Comparison of ENCODE assay signal across 9 cellular contexts in the genomic region with DNA sequence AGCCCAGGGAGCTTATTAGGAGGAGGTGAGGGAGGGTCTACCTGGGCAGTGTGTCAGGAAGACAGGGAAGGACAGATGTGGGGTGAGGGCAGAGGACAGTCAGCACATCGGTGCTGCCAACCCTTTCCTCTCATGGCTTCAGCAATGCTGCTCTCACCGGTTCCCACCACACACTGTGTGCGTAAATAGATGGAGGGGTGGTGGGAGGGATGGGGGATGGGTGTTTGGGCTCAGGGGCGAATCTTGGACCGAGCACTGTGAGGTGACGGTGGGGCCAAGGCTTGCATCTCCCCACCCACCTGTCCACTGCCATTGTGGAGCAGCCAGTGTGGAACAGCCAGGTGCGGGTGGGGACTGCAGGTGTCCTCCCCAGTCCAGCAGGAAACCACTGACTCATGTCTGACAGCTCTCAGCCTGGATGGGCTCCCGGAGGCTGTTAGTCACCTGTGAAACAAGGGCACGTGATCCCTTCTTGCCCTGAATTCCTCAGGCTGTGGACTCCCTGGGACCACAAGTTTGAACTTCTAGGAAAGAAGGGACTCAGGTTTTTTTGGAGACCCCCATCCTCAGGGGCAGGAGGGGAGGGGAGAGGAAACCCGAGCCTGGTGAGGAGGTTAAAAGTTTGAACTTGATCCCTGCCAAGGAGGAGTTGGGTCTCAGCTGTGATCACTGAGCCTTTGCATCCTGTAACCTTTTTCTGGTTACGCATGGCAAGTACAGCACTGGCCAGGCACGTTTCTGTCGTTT. TPM values are rescaled to one million over a fixed set of nuclear protein-coding genes. Genes with fewer than 3 reads are reported as not detected.
A peak's percentile ranks its signal among the peaks of the same experiment; 100 is the strongest.
DNase-seq lines count a peak whose midpoint lies in the region; ATAC-seq and FAIRE-seq lines count a peak whose summit lies in the region.
"Had no signal": no experiment of that assay in that cellular context is flagged by ENCODE, and none has a peak within 500 bp of the region (broad histone marks: within the 10 kb centered on the region; RNA-seq: fewer than 3 reads in every experiment).

No MANE protein-coding gene starts in this region.

- ATAC-seq in GM21515 (IDR thresholded peaks at IDR 0.05; ENCODE audit: unreplicated experiment), result no peak

- no peak overlapping the region for H3K4me3 ChIP-seq in GM23248

- H3K9ac ChIP-seq in GM23248, result no peak overlapping the region

- in situ Hi-C loops in GM23248 (cut with MboI), result no loop called here

- no peaks in the 10 kb centered on the region for H3F3A ChIP-seq in GM23248 (ENCODE audit: insufficient read depth)

- no peaks in the 10 kb centered on the region for H3K79me2 ChIP-seq in GM23248 (ENCODE audit: insufficient read depth)

- H3K9me3 ChIP-seq in GM23248 (ENCODE audit: low read depth), result no peaks in the 10 kb centered on the region

- DNase-seq in AG08396 (ENCODE audit: low spot score) (peak; percentile 60), GM23248 (peak; percentile 85), RCC 7860 (ENCODE audit: low spot score) (peak; percentile 42), islet precursor cell (peak; percentile 89), NCI-H748 (lab: John Stamatoyannopoulos, UW; ENCODE audit: unreplicated experiment) (no peak), SK-N-DZ (ENCODE audit: low spot score) (no peak)
- DNase-seq in activated naive CD4-positive, alpha-beta T cell (lab: John Stamatoyannopoulos, UW), result no peak
- DNase-seq: right cardiac atrium had no signal

- H3K27me3 ChIP-seq in GM23248 (replicated peaks; ENCODE audit: insufficient read depth), result no peaks in the 10 kb centered on the region

- no peaks in the 10 kb centered on the region for H3K9me2 ChIP-seq in GM23248 (ENCODE audit: insufficient read depth)

- no peak for FAIRE-seq in RCC 7860 (lab: Jason Lieb, UNC)

- H4K20me1 ChIP-seq in GM23248 (ENCODE audit: insufficient read depth), result no peaks in the 10 kb centered on the region

- H3K36me3 ChIP-seq in GM23248 (ENCODE audit: low read depth), result no peaks in the 10 kb centered on the region

- H3K4me2 ChIP-seq in GM23248 (ENCODE audit: unreplicated experiment), result no peak overlapping the region

- no peak overlapping the region for H3K27ac ChIP-seq in GM23248

- H2AFZ ChIP-seq in GM23248, result no peak overlapping the region

- 20 to 23% methylated on average over 13 of the region's 13 CpGs for WGBS in GM23248 (ENCODE audit: low coverage in 1 of 2, low lambda C conversion rate in 2 of 2, missing lambda C conversion rate in 2 of 2), 2 experiments

- H3K4me1 ChIP-seq in GM23248 (ENCODE audit: insufficient read depth), result peaks cover 3% of the 10 kb centered on the region; the same call in 1 of the 2 replicates

RNA-seq across cellular contexts. Expression of gene SMPD3, which starts 42.7 kb away (rescaled TPM):
- 0.32 TPM in 1 of 2 replicates, not detected in the other for total RNA-seq in GM23248 (2014; rRNA removed; shearing (Covaris generic))
- 0.24 and 0.32 TPM in 2 replicates for polyA plus RNA-seq in GM23248 (2016; fragmentation: Nextera tagmentation; extraction: Ambion mirVana)
- 10.4 and 13.0 TPM in 2 replicates for polyA plus RNA-seq in SK-N-DZ (2014; cell fraction: cytosol; rRNA removed)
- 16.0 and 20.8 TPM in 2 replicates for polyA plus RNA-seq in SK-N-DZ (2014; cell fraction: nucleus; rRNA removed)

RNA-seq across cellular contexts. Expression of gene ZFP90, which starts 48.1 kb away (rescaled TPM):
- 20.6 and 52.4 TPM in 2 replicates for total RNA-seq in GM23248 (2014; rRNA removed; shearing (Covaris generic))
- polyA plus RNA-seq in GM23248 (2016; fragmentation: Nextera tagmentation; extraction: Ambion mirVana), result 11.9 and 15.6 TPM in 2 replicates
- 37.8 and 46.8 TPM in 2 replicates for polyA plus RNA-seq in SK-N-DZ (2014; cell fraction: cytosol; rRNA removed)
- 30.0 and 37.4 TPM in 2 replicates for polyA plus RNA-seq in SK-N-DZ (2014; cell fraction: nucleus; rRNA removed)

Comparison
In these comparisons a context has a peak if more than half of its experiments do, and no peak if none do; other contexts are left out.
1. DNase-seq: peak in AG08396 (single experiment), GM23248 (single experiment), RCC 7860 (single experiment) and islet precursor cell (single experiment); none in NCI-H748 (single experiment), SK-N-DZ (single experiment) and activated naive CD4-positive, alpha-beta T cell (0 of 4).